Comparison of ENCODE assay signal across 21 cellular contexts in the genomic region with DNA sequence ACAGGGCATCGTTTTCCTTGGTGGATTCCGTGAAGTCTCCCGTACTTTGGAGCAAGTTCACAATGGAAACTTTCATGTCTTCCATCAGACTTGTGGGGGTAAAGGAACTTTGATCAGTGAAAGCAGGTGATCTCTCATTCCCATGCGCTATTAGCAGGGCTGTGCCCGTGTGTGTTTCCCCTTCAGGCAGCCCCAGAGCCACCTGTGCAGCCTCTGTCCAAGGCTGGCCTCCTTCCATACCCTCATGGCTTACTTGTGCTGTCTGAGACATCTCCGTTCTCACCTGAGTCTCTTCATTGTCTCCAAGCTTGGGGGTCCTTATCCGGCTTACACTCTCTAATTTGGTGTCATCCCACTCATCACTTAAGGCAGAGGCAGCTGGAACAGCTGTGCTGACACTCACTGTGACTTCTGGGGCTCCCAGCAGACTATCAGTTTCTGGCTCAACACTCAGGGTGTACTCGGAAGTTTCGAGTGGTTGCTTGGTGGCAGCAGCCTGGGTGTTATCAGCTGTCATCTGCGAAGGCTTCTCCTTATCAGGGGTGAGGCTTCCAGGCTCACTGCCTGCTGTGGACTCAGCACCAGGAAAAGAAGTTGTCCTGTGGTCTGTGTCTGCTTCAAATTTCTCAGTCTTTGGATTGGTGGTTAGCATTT. TPM values are rescaled to one million over a fixed set of nuclear protein-coding genes. Genes with fewer than 3 reads are reported as not detected.
DNase-seq lines count a peak whose midpoint lies in the region; ATAC-seq and TF ChIP-seq lines count a peak whose summit lies in the region.
"Had no signal": no experiment of that assay in that cellular context is flagged by ENCODE, and none has a peak within 500 bp of the region (broad histone marks: within the 10 kb centered on the region; RNA-seq: fewer than 3 reads in every experiment).

No MANE protein-coding gene starts in this region.

- H3K27ac Mint-ChIP-seq in activated naive CD4-positive, alpha-beta T cell treated with anti-CD3 and anti-CD28 coated beads, Interleukin-2, amount 10 ng/mL, durations not matched to agents 7 days and 5 days, result peak overlapping the region; percentile 1
- H3K27ac Mint-ChIP-seq in activated naive CD4-positive, alpha-beta T cell treated with anti-CD3 and anti-CD28 coated beads for 36 hours, result no peak overlapping the region
- H3K27ac Mint-ChIP-seq in T-helper 17 cell, result no peak overlapping the region
- H3K27ac Mint-ChIP-seq: activated T-helper 1 cell treated with anti-CD3 and anti-CD28 coated beads, Interleukin-12 subunit alpha, Interleukin-12 subunit beta, Interleukin-2, Interleukin-4 antibody, amounts not matched to agents 30 ng/mL and 10 ng/mL and 1 ng/mL, durations not matched to agents 14 hours and 24 hours and 36 hours; IgD-negative memory B cell had no signal

- ATAC-seq in HG02759 (IDR thresholded peaks at IDR 0.05; ENCODE audit: unreplicated experiment) (peak; percentile 45), T-helper 17 cell (no peak)
- ATAC-seq: left lung; stimulated activated naive CD8-positive, alpha-beta T cell treated with anti-CD3 and anti-CD28 coated beads, Interleukin-15, Interleukin-2, amounts not matched to agents 100 U/mL and 50 U/mL, for 24 hours had no signal

- no peaks in the 10 kb centered on the region for H3K9me3 Mint-ChIP-seq in activated naive CD4-positive, alpha-beta T cell treated with anti-CD3 and anti-CD28 coated beads, Interleukin-2, amount 10 ng/mL, durations not matched to agents 7 days and 5 days
- no peaks in the 10 kb centered on the region for H3K9me3 Mint-ChIP-seq in activated naive CD4-positive, alpha-beta T cell treated with anti-CD3 and anti-CD28 coated beads for 36 hours
- H3K9me3 Mint-ChIP-seq: activated T-helper 1 cell treated with anti-CD3 and anti-CD28 coated beads, Interleukin-12 subunit alpha, Interleukin-12 subunit beta, Interleukin-2, Interleukin-4 antibody, amounts not matched to agents 30 ng/mL and 10 ng/mL and 1 ng/mL, durations not matched to agents 14 hours and 24 hours and 36 hours; CD8-positive, alpha-beta memory T cell; central memory CD8-positive, alpha-beta T cell; IgD-negative memory B cell had no signal

- H3K27ac ChIP-seq in osteoblast (ENCODE audit: low read depth, low read length), result no peak overlapping the region
- H3K27ac ChIP-seq: left lung, parathyroid adenoma, skin epidermis had no signal

- no peaks in the 10 kb centered on the region for H3K36me3 Mint-ChIP-seq in activated naive CD4-positive, alpha-beta T cell treated with anti-CD3 and anti-CD28 coated beads, Interleukin-2, amount 10 ng/mL, durations not matched to agents 7 days and 5 days
- H3K36me3 Mint-ChIP-seq in activated naive CD4-positive, alpha-beta T cell treated with anti-CD3 and anti-CD28 coated beads for 36 hours (ENCODE audit: low read depth), result no peaks in the 10 kb centered on the region
- H3K36me3 Mint-ChIP-seq in T-helper 17 cell (ENCODE audit: low read depth), result no peaks in the 10 kb centered on the region
- H3K36me3 Mint-ChIP-seq: CD8-positive, alpha-beta memory T cell; IgD-negative memory B cell had no signal

- H3K79me2 ChIP-seq in osteoblast (ENCODE audit: insufficient read depth, low read length), result no peaks in the 10 kb centered on the region

- CTCF ChIA-PET in activated naive CD4-positive, alpha-beta T cell treated with anti-CD3 and anti-CD28 coated beads, Interleukin-2, amount 10 ng/mL, durations not matched to agents 7 days and 5 days (lab: Charles Lee), result no interaction called here
- CTCF ChIA-PET in activated naive CD4-positive, alpha-beta T cell treated with anti-CD3 and anti-CD28 coated beads for 36 hours (lab: Charles Lee), result no interaction called here

- no peak overlapping the region for H3K4me2 ChIP-seq in osteoblast (ENCODE audit: insufficient read depth, low read length)

- no peak overlapping the region for H3K4me3 Mint-ChIP-seq in activated naive CD4-positive, alpha-beta T cell treated with anti-CD3 and anti-CD28 coated beads, Interleukin-2, amount 10 ng/mL, durations not matched to agents 7 days and 5 days
- no peak overlapping the region for H3K4me3 Mint-ChIP-seq in activated naive CD4-positive, alpha-beta T cell treated with anti-CD3 and anti-CD28 coated beads for 36 hours
- no peak overlapping the region for H3K4me3 Mint-ChIP-seq in T-helper 17 cell
- H3K4me3 Mint-ChIP-seq: activated T-helper 1 cell treated with anti-CD3 and anti-CD28 coated beads, Interleukin-12 subunit alpha, Interleukin-12 subunit beta, Interleukin-2, Interleukin-4 antibody, amounts not matched to agents 30 ng/mL and 10 ng/mL and 1 ng/mL, durations not matched to agents 14 hours and 24 hours and 36 hours; CD8-positive, alpha-beta memory T cell; central memory CD8-positive, alpha-beta T cell; IgD-negative memory B cell had no signal

- H3K4me1 ChIP-seq in osteoblast (ENCODE audit: insufficient read depth, low read length), result no peaks in the 10 kb centered on the region
- H3K4me1 ChIP-seq: left lung had no signal

- H3K27me3 Mint-ChIP-seq in activated naive CD4-positive, alpha-beta T cell treated with anti-CD3 and anti-CD28 coated beads, Interleukin-2, amount 10 ng/mL, durations not matched to agents 7 days and 5 days, result peaks cover 19% of the 10 kb centered on the region
- H3K27me3 Mint-ChIP-seq in activated naive CD4-positive, alpha-beta T cell treated with anti-CD3 and anti-CD28 coated beads for 36 hours (ENCODE audit: low read depth), result peaks cover 4% of the 10 kb centered on the region
- H3K27me3 Mint-ChIP-seq in T-helper 17 cell, result peaks cover 19% of the 10 kb centered on the region
- H3K27me3 Mint-ChIP-seq: IgD-negative memory B cell had no signal

- no peak overlapping the region for H3K4me3 ChIP-seq in osteoblast (ENCODE audit: insufficient read depth, low read length)
- H3K4me3 ChIP-seq: left lung, skin epidermis had no signal

- intact Hi-C loops in activated naive CD4-positive, alpha-beta T cell treated with anti-CD3 and anti-CD28 coated beads for 36 hours (cut with micrococcal nuclease), result no loop called here

- peak; percentile 22 for DNase-seq in activated naive CD4-positive, alpha-beta T cell treated with anti-CD3 and anti-CD28 coated beads, Interleukin-2, amount 10 ng/mL, durations not matched to agents 7 days and 5 days
- DNase-seq in activated naive CD4-positive, alpha-beta T cell treated with anti-CD3 and anti-CD28 coated beads for 36 hours, result no peak
- DNase-seq in OCI-M1 (lab: John Stamatoyannopoulos, UW), result peak; percentile 69
- DNase-seq in osteoblast (ENCODE audit: insufficient read length, low spot score, missing footprints), result peak; percentile 36
- no peak for DNase-seq in T-helper 17 cell
- DNase-seq in activated T-cell treated with anti-CD3 and anti-CD28 coated beads, Interleukin-2, amount 50 U/mL, for 1 hour, result no peak
- DNase-seq in C1 segment of cervical spinal cord (lab: John Stamatoyannopoulos, UW), result no peak
- DNase-seq: activated CD4-positive, alpha-beta T cell treated with anti-CD3 and anti-CD28 coated beads, Interleukin-2, amount 50 U/mL, for 48 hours; CD8-positive, alpha-beta memory T cell; left lung; NCI-H1417 treated with DMSO at 0.1 percent for 48 hours; NCI-H2227 treated with DMSO at 0.1 percent for 48 hours; SHP77; stimulated activated naive CD8-positive, alpha-beta T cell treated with anti-CD3 and anti-CD28 coated beads, Interleukin-15, Interleukin-2, amounts not matched to agents 100 U/mL and 50 U/mL, for 24 hours; T-helper 9 cell had no signal

- H3K36me3 ChIP-seq in osteoblast (ENCODE audit: insufficient read depth, low read length), result no peaks in the 10 kb centered on the region
- H3K36me3 ChIP-seq: left lung had no signal

- H3K9me3 ChIP-seq in osteoblast (ENCODE audit: low read depth, low read length) (no peaks in the 10 kb centered on the region), T-helper 17 cell (ENCODE audit: control insufficient read depth, low read length, poor library complexity, severe bottlenecking) (no peaks in the 10 kb centered on the region)
- H3K9me3 ChIP-seq: left lung had no signal

- no peak for TF ChIP-seq CTCF in osteoblast (IDR thresholded peaks at IDR 0.05; ENCODE audit: extremely low read depth, low read depth, low read length)

- no peaks in the 10 kb centered on the region for H4K20me1 ChIP-seq in osteoblast (ENCODE audit: insufficient read depth, low read length)

- H3K27me3 ChIP-seq in osteoblast (ENCODE audit: insufficient read depth, low read length), result no peaks in the 10 kb centered on the region
- H3K27me3 ChIP-seq: left lung had no signal

- H2AFZ ChIP-seq in osteoblast (ENCODE audit: low read length), result no peak overlapping the region
- H2AFZ ChIP-seq: parathyroid adenoma had no signal

- peaks cover 8% of the 10 kb centered on the region for H3K4me1 Mint-ChIP-seq in activated naive CD4-positive, alpha-beta T cell treated with anti-CD3 and anti-CD28 coated beads, Interleukin-2, amount 10 ng/mL, durations not matched to agents 7 days and 5 days
- H3K4me1 Mint-ChIP-seq in activated naive CD4-positive, alpha-beta T cell treated with anti-CD3 and anti-CD28 coated beads for 36 hours (ENCODE audit: low read depth), result peaks cover 2% of the 10 kb centered on the region
- no peaks in the 10 kb centered on the region for H3K4me1 Mint-ChIP-seq in T-helper 17 cell
- H3K4me1 Mint-ChIP-seq: CD8-positive, alpha-beta memory T cell; central memory CD8-positive, alpha-beta T cell; IgD-negative memory B cell had no signal

RNA-seq across cellular contexts. Expression of a gene that starts 13.8 kb away (rescaled TPM):
- under 1 TPM in 1 of 2 experiments, not detected in 1; 0.43 TPM for total RNA-seq in activated naive CD4-positive, alpha-beta T cell treated with anti-CD3 and anti-CD28 coated beads for 36 hours
- total RNA-seq in osteoblast (10.9 and 14.1 TPM in 2 replicates), T-helper 17 cell (not detected)
- total RNA-seq: activated T-helper 1 cell treated with anti-CD3 and anti-CD28 coated beads, Interleukin-12 subunit alpha, Interleukin-12 subunit beta, Interleukin-2, Interleukin-4 antibody, amounts not matched to agents 30 ng/mL and 10 ng/mL and 1 ng/mL, durations not matched to agents 14 hours and 24 hours and 36 hours; CD8-positive, alpha-beta memory T cell had no signal

Comparison
In these comparisons a context has a peak if more than half of its experiments do, and no peak if none do; other contexts are left out.
1. DNase-seq: peak in activated naive CD4-positive, alpha-beta T cell treated with anti-CD3 and anti-CD28 coated beads, Interleukin-2, amount 10 ng/mL, durations not matched to agents 7 days and 5 days (single experiment), OCI-M1 (single experiment) and osteoblast (single experiment); none in activated naive CD4-positive, alpha-beta T cell treated with anti-CD3 and anti-CD28 coated beads for 36 hours (single experiment), T-helper 17 cell (0 of 3), activated T-cell treated with anti-CD3 and anti-CD28 coated beads, Interleukin-2, amount 50 U/mL, for 1 hour (single experiment) and C1 segment of cervical spinal cord (0 of 14).